In the genomic region with DNA sequence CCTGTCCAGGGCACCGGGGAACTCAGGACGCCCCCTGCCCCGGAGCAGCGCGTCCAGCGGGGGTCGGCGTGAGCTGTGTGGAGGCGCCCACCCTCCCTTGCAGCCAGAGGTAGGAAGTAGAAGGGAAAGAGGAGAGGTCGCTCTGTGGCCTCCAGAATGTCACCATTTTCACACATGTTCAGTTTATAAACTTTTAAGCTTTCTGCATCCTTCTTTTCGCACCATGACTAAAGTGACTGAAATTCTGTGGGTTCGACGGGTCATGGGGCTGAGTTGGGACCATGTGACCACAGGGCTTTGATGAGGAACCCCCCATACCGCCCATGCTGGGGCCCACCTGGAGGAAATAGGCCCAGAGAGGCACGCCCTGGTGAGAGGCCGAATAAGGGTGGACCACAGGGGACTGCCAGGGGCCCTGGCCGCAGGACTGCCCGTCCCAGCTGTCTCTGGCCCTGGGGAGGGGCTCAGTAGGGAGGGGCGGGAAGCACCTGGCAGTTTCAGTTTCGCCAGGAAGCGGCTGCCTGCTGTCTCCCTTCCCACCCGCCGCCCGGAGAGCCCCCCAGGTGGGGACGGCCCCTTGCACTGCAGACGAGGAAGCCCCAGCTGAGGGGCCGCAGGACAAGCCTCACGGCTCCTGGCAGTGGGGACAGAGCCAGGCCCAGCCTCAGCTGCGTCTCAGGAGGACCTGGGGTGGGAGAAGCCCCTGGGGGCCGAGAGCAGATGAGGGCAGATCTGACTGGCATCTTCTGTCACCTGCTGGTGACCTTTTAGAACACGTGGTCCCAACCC, we compare ENCODE assay signal across 9 cellular contexts. TPM values are rescaled to one million over a fixed set of nuclear protein-coding genes. Genes with fewer than 3 reads are reported as not detected.
A peak's percentile ranks its signal among the peaks of the same experiment; 100 is the strongest.
DNase-seq lines count a peak whose midpoint lies in the region; ATAC-seq and TF ChIP-seq lines count a peak whose summit lies in the region.
"Had no signal": no experiment of that assay in that cellular context is flagged by ENCODE, and none has a peak within 500 bp of the region (broad histone marks: within the 10 kb centered on the region; RNA-seq: fewer than 3 reads in every experiment).

No MANE protein-coding gene starts in this region.

- no peak for TF ChIP-seq CTCF in DND-41 (IDR thresholded peaks at IDR 0.05; ENCODE audit: borderline replicate concordance, extremely low read depth, low read length, poor library complexity, severe bottlenecking)

- no peak overlapping the region for H3K4me3 ChIP-seq in DND-41 (ENCODE audit: low read depth in 1 of 2, low read length in 2 of 2)

- ATAC-seq in DND-41 (ENCODE audit: insufficient read depth, low read depth) (0 out of 3 replicates have a peak, but pooled peaks have one; percentile 31), GM19324 (IDR thresholded peaks at IDR 0.05; ENCODE audit: low FRiP score, unreplicated experiment) (peak; percentile 48), HG03064 (IDR thresholded peaks at IDR 0.05; ENCODE audit: low read depth, unreplicated experiment) (peak; percentile 45), left ventricle myocardium superior (no peak)
- ATAC-seq in activated naive CD8-positive, alpha-beta T cell treated with anti-CD3 and anti-CD28 coated beads, Interleukin-2, amount 10 ng/mL, durations not matched to agents 7 days and 5 days (ENCODE audit: low read depth): peak; percentile 29

- no peak overlapping the region for H3K27ac ChIP-seq in DND-41 (ENCODE audit: low read length)

- H3K79me2 ChIP-seq in DND-41 (ENCODE audit: insufficient read depth, low read length): no peaks in the 10 kb centered on the region

- no peak overlapping the region for H2AFZ ChIP-seq in DND-41 (ENCODE audit: low read depth, low read length)

- no peak overlapping the region for H3K4me2 ChIP-seq in DND-41 (ENCODE audit: insufficient read depth, low read length)

- no peaks in the 10 kb centered on the region for H4K20me1 ChIP-seq in DND-41 (ENCODE audit: insufficient read depth, low read length)

- H3K36me3 ChIP-seq in DND-41 (ENCODE audit: insufficient read depth, low read length): no peaks in the 10 kb centered on the region

- DNase-seq in DND-41: peak; percentile 44
- no peak for DNase-seq in activated naive CD8-positive, alpha-beta T cell treated with anti-CD3 and anti-CD28 coated beads, Interleukin-2, amount 10 ng/mL, durations not matched to agents 7 days and 5 days
- DNase-seq in HEK293T (ENCODE audit: extremely low spot score): no peak
- no peak for DNase-seq in A172 (ENCODE audit: low spot score)
- DNase-seq in SKM-1 treated with dmso at 0.1 percent for 144 hours (lab: John Stamatoyannopoulos, UW; ENCODE audit: unreplicated experiment): no peak
- DNase-seq in left ventricle myocardium superior: no peak
- DNase-seq: DMS153 had no signal

- H3K4me1 Mint-ChIP-seq in activated naive CD8-positive, alpha-beta T cell treated with anti-CD3 and anti-CD28 coated beads, Interleukin-2, amount 10 ng/mL, durations not matched to agents 7 days and 5 days: no peaks in the 10 kb centered on the region

- peaks cover 1% of the 10 kb centered on the region for H3K27me3 Mint-ChIP-seq in activated naive CD8-positive, alpha-beta T cell treated with anti-CD3 and anti-CD28 coated beads, Interleukin-2, amount 10 ng/mL, durations not matched to agents 7 days and 5 days

- H3K36me3 Mint-ChIP-seq in activated naive CD8-positive, alpha-beta T cell treated with anti-CD3 and anti-CD28 coated beads, Interleukin-2, amount 10 ng/mL, durations not matched to agents 7 days and 5 days: no peaks in the 10 kb centered on the region

- CTCF ChIA-PET in HEK293T (lab: Yijun Ruan, JAX): no interaction called here

- no peaks in the 10 kb centered on the region for H3K27me3 ChIP-seq in DND-41 (ENCODE audit: insufficient read depth, low read length, poor library complexity)

- POLR2A ChIA-PET in activated naive CD8-positive, alpha-beta T cell treated with anti-CD3 and anti-CD28 coated beads, Interleukin-2, amount 10 ng/mL, durations not matched to agents 7 days and 5 days (lab: Charles Lee): no interaction called here
- POLR2A ChIA-PET in HEK293T (lab: Yijun Ruan, JAX): no interaction called here

- peak overlapping the region; percentile 40 for H3K4me3 Mint-ChIP-seq in activated naive CD8-positive, alpha-beta T cell treated with anti-CD3 and anti-CD28 coated beads, Interleukin-2, amount 10 ng/mL, durations not matched to agents 7 days and 5 days

- no peaks in the 10 kb centered on the region for H3K9me3 Mint-ChIP-seq in activated naive CD8-positive, alpha-beta T cell treated with anti-CD3 and anti-CD28 coated beads, Interleukin-2, amount 10 ng/mL, durations not matched to agents 7 days and 5 days

- H3K27ac Mint-ChIP-seq in activated naive CD8-positive, alpha-beta T cell treated with anti-CD3 and anti-CD28 coated beads, Interleukin-2, amount 10 ng/mL, durations not matched to agents 7 days and 5 days: no peak overlapping the region

- intact Hi-C loops in left ventricle myocardium superior (cut with micrococcal nuclease): no loop called here

- H3K4me1 ChIP-seq in DND-41 (ENCODE audit: insufficient read depth, low read length): peaks cover 7% of the 10 kb centered on the region

- H3K9ac ChIP-seq in DND-41 (ENCODE audit: low read depth, low read length): no peak overlapping the region

- H3K9me3 ChIP-seq in DND-41 (ENCODE audit: insufficient read depth, low read length, severe bottlenecking): no peaks in the 10 kb centered on the region

TF ChIP-seq in HEK293T, 16 proteins besides CTCF, POLR2A, EP300 and RAD21:
- TF ChIP-seq SP1 (IDR thresholded peaks at IDR 0.05) (no peak), L3MBTL2 (conservative IDR thresholded peaks at IDR 0.05) (no peak), LEF1 (IDR thresholded peaks at IDR 0.05; ENCODE audit: borderline replicate concordance) (no peak), NFRKB (IDR thresholded peaks at IDR 0.05) (no peak), CTBP1 (IDR thresholded peaks at IDR 0.05; ENCODE audit: borderline replicate concordance) (no peak), BHLHE40 (IDR thresholded peaks at IDR 0.05; ENCODE audit: borderline replicate concordance) (no peak), FOXK2 (IDR thresholded peaks at IDR 0.05) (no peak), PKNOX1 (IDR thresholded peaks at IDR 0.05) (no peak), ELF4 (IDR thresholded peaks at IDR 0.05) (no peak), SUZ12 (IDR thresholded peaks at IDR 0.05) (no peak)

RNA-seq across cellular contexts. Expression of gene CBFA2T3, which starts 9.0 kb away (rescaled TPM):
- under 1 TPM; 0.08 to 0.26 TPM for total RNA-seq in activated naive CD8-positive, alpha-beta T cell treated with anti-CD3 and anti-CD28 coated beads, Interleukin-2, amount 10 ng/mL, durations not matched to agents 7 days and 5 days
- total RNA-seq in A172 (2014; rRNA removed; shearing (Covaris generic)): 0.05 TPM in 1 of 2 replicates, not detected in the other
- 11.5 TPM for total RNA-seq in left ventricle myocardium superior
